8 cellular contexts compared by ENCODE assay signal in the genomic region with DNA sequence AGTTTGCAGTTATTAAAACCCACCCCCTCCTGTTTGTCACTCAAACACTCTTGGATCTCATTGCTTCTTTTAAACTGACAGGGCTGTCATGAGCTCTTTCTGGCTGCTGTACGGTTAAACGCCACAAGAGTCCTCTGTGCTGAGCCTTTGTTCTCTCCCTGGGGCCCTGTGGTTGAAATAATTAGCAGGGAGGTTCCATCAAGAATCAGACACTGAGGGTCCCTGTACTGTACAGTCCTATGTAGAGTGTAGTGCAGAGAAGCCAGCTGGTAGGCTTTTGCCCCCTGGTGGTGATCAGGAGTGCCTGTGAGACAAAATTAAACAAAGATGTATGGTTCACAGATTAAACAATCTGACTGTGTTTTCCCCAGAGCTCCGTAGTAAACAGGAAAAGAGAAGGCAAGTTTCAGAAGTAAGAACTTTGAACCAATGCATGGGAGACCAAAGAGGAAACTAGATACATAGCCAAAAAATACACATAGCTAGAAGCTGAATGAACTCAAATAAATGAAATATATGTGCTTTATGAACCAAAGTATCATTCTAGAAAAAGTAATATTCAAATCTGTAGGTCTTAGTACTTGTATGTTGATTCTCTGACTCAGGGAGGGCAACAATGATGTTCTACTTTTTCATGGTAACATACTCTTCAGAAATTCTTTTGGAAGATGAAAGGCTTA.
DNase-seq lines count a peak whose midpoint lies in the region; ATAC-seq and FAIRE-seq lines count a peak whose summit lies in the region.

No MANE protein-coding gene starts in this region.

- DNase-seq in ACHN (peak; percentile 82), NCI-H2107 treated with DMSO at 0.1 percent for 48 hours (lab: John Stamatoyannopoulos, UW; ENCODE audit: unreplicated experiment) (peak; percentile 95), brain pericyte (ENCODE audit: low read depth, low spot score) (peak; percentile 11)
- DNase-seq in stimulated activated CD4-positive, alpha-beta T cell treated with anti-CD3 and anti-CD28 coated beads, Interleukin-12 subunit alpha, Interleukin-12 subunit beta, amount 100 ng/mL, for 4 hours: peak; percentile 36

- in situ Hi-C loops in ACHN (cut with HindIII; ENCODE audit: low pct_ligation_motif_present, low pct_unique_long_range_greater_than_20kb, low sequenced_read_pairs): loop anchor here (25.0 kb wide), 3 partner anchors 106 to 269 kb away; no protein-coding TSS in a partner anchor

- peak; percentile 43 for ATAC-seq in GM18519 (IDR thresholded peaks at IDR 0.05; ENCODE audit: low FRiP score, unreplicated experiment)
- peak; percentile 60 for ATAC-seq in HG03103 (IDR thresholded peaks at IDR 0.05; ENCODE audit: low read depth, unreplicated experiment)

- FAIRE-seq in TTC549 (lab: Jason Lieb, UNC) (peak; percentile 86), islet of Langerhans (lab: Jason Lieb, UNC) (peak; percentile 79)

Comparison
In these comparisons a context has a peak if more than half of its experiments do, and no peak if none do; other contexts are left out.
1. Peak in every context shown above with its lines: DNase-seq and ATAC-seq.
2. DNase-seq: peak in every context shown above with its lines; median percentile 95 in NCI-H2107 treated with DMSO at 0.1 percent for 48 hours; 82 in ACHN; 36 in stimulated activated CD4-positive, alpha-beta T cell treated with anti-CD3 and anti-CD28 coated beads, Interleukin-12 subunit alpha, Interleukin-12 subunit beta, amount 100 ng/mL, for 4 hours; 11 in brain pericyte.